In the genomic region with DNA sequence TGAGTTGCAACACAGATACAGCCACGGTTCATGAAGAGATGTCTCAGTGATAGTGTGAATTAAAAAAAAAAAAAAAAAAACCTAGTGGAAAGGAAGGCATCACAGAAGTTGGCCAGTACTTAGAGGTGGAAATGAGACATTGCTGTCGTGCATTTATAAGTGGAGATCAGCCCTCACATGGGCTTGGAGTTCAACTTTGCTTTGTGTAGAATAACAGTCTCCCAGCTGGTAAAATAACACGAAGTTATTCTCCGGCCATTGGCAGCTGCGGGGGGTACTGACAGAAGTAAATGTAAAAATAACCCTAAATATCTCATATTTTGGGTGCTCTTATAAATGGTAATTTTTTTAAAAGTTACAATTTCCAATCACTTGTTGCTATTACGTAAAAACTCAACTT, we compare ENCODE assay signal across 17 cellular contexts.
"Had no signal": no experiment of that assay in that cellular context is flagged by ENCODE, and none has a peak within 500 bp of the region (broad histone marks: within the 10 kb centered on the region; RNA-seq: fewer than 3 reads in every experiment).

No MANE protein-coding gene starts in this region.

- H3K4me3 ChIP-seq: SJSA1, SK-N-MC had no signal

- DNase-seq: KBM-7, NCI-H1092 treated with DMSO at 0.1 percent for 48 hours, NCI-H1436, NCI-H187, NCI-H2029, NCI-H2081 treated with DMSO at 0.1 percent for 48 hours, NCI-H2171, NCI-H226, NCI-H446, NCI-H510A, NCI-H524 treated with DMSO at 0.1 percent for 48 hours, NCI-H69, NCI-H774, Right ventricle myocardium superior, SIG-M5 had no signal
